ENCODE assay signal across 18 cellular contexts in the genomic region with DNA sequence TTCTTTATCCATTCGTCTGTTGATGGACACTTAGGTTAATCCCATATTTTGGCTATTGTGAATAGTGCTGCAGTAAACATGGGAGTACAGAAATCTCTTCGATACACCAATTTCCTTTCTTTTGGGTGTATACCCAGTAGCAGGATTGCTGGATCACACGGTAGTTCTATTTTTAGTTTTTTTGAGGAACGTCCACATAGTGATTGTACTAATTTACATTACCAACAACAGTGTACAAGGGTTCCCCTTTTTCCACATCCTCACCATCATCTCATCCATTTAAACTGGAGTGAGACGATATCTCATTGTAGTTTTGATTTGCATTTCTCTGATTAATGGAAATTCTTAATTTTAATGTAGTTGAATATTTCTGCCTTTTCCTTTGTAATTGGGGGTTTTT. TPM values are rescaled to one million over a fixed set of nuclear protein-coding genes. Genes with fewer than 3 reads are reported as not detected.
DNase-seq lines count a peak whose midpoint lies in the region; ATAC-seq and TF ChIP-seq lines count a peak whose summit lies in the region.
"Had no signal": no experiment of that assay in that cellular context is flagged by ENCODE, and none has a peak within 500 bp of the region (broad histone marks: within the 10 kb centered on the region; RNA-seq: fewer than 3 reads in every experiment).

No MANE protein-coding gene starts in this region.

- no peak overlapping the region for H2AFZ ChIP-seq in mammary epithelial cell (ENCODE audit: low read depth, low read length)

- H3K79me2 ChIP-seq in mammary epithelial cell (ENCODE audit: insufficient read depth, low read length): peaks cover 31% of the 10 kb centered on the region

- intact Hi-C loops in MCF 10A (cut with micrococcal nuclease): no loop called here
- intact Hi-C loops in mammary epithelial cell (cut with micrococcal nuclease): no loop called here
- intact Hi-C loops in upper lobe of right lung (cut with DNase I): no loop called here
- intact Hi-C loops in prostate gland (cut with DNase I): no loop called here

- H3K4me2 ChIP-seq in mammary epithelial cell (ENCODE audit: insufficient read depth, low read depth, low read length): no peak overlapping the region

- peaks cover 5% of the 10 kb centered on the region for H3K4me1 Mint-ChIP-seq in MCF 10A (ENCODE audit: insufficient read depth, unreplicated experiment)
- peaks cover 9% of the 10 kb centered on the region for H3K4me1 Mint-ChIP-seq in T-helper 17 cell
- peaks cover 11% of the 10 kb centered on the region for H3K4me1 Mint-ChIP-seq in memory B cell
- H3K4me1 Mint-ChIP-seq in activated CD4-positive, alpha-beta memory T cell treated with anti-CD3 and anti-CD28 coated beads, Interleukin-2, amount 10 ng/mL, durations not matched to agents 7 days and 5 days: peaks cover 1% of the 10 kb centered on the region

- H3K36me3 Mint-ChIP-seq in MCF 10A (ENCODE audit: insufficient read depth, unreplicated experiment) (peaks cover 40% of the 10 kb centered on the region), T-helper 17 cell (ENCODE audit: low read depth) (peaks cover 2% of the 10 kb centered on the region), memory B cell (peaks cover 13% of the 10 kb centered on the region)
- H3K36me3 Mint-ChIP-seq in activated CD4-positive, alpha-beta memory T cell treated with anti-CD3 and anti-CD28 coated beads, Interleukin-2, amount 10 ng/mL, durations not matched to agents 7 days and 5 days (ENCODE audit: low read depth): peaks cover 15% of the 10 kb centered on the region

- TF ChIP-seq POLR2A in prostate gland (IDR thresholded peaks at IDR 0.05): no peak

- CTCF ChIA-PET in MCF 10A (lab: Yijun Ruan, JAX): interaction anchor here (0.6 kb wide), 1 partner anchor 9 kb away, joined by 3 read pairs; no protein-coding TSS in a partner anchor
- CTCF ChIA-PET in mammary epithelial cell (lab: Charles Lee; ENCODE audit: low non-redundant PET): no interaction called here
- CTCF ChIA-PET in activated CD4-positive, alpha-beta memory T cell treated with anti-CD3 and anti-CD28 coated beads, Interleukin-2, amount 10 ng/mL, durations not matched to agents 7 days and 5 days (lab: Charles Lee): no interaction called here

- TF ChIP-seq CTCF in MCF 10A (IDR thresholded peaks at IDR 0.05; ENCODE audit: unreplicated experiment) (no peak), mammary epithelial cell (conservative IDR thresholded peaks at IDR 0.05 in 1 of 2, IDR thresholded peaks at IDR 0.05 in 1 of 2; ENCODE audit: extremely low read depth in 1 of 2, insufficient read depth in 1 of 2, low read depth in 1 of 2, low read length in 2 of 2) (no peak), upper lobe of right lung (IDR thresholded peaks at IDR 0.05) (no peak), prostate gland (IDR thresholded peaks at IDR 0.05) (no peak)

- H3K4me1 ChIP-seq in mammary epithelial cell (ENCODE audit: insufficient read depth, low read length) (no peaks in the 10 kb centered on the region), upper lobe of right lung (peaks cover 4% of the 10 kb centered on the region), prostate gland (replicated peaks) (no peaks in the 10 kb centered on the region)

- peaks cover 6% of the 10 kb centered on the region for H3K36me3 ChIP-seq in mammary epithelial cell (ENCODE audit: insufficient read depth, low read length)
- peaks cover 12% of the 10 kb centered on the region for H3K36me3 ChIP-seq in upper lobe of right lung
- H3K36me3 ChIP-seq in prostate gland: no peaks in the 10 kb centered on the region

- DNase-seq in MCF 10A (ENCODE audit: unreplicated experiment): no peak
- no peak for DNase-seq in mammary epithelial cell
- no peak for DNase-seq in T-helper 17 cell
- no peak for DNase-seq in memory B cell (ENCODE audit: low spot score in 2 of 2)
- DNase-seq in upper lobe of right lung: no peak
- DNase-seq in activated CD4-positive, alpha-beta memory T cell treated with anti-CD3 and anti-CD28 coated beads, Interleukin-2, amount 10 ng/mL, durations not matched to agents 7 days and 5 days: no peak
- no peak for DNase-seq in prostate gland (ENCODE audit: low spot score)
- DNase-seq: ACHN; CD4-positive, alpha-beta memory T cell; DMS79; GOT3 had no signal

- H3K27me3 Mint-ChIP-seq in MCF 10A (ENCODE audit: insufficient read depth, unreplicated experiment): no peaks in the 10 kb centered on the region
- no peaks in the 10 kb centered on the region for H3K27me3 Mint-ChIP-seq in T-helper 17 cell
- H3K27me3 Mint-ChIP-seq in memory B cell: no peaks in the 10 kb centered on the region
- H3K27me3 Mint-ChIP-seq in activated CD4-positive, alpha-beta memory T cell treated with anti-CD3 and anti-CD28 coated beads, Interleukin-2, amount 10 ng/mL, durations not matched to agents 7 days and 5 days: no peaks in the 10 kb centered on the region
- H3K27me3 Mint-ChIP-seq: CD4-positive, alpha-beta memory T cell had no signal

- H3K9me3 ChIP-seq in mammary epithelial cell (replicated peaks; ENCODE audit: insufficient read depth, low read length) (no peaks in the 10 kb centered on the region), T-helper 17 cell (ENCODE audit: control insufficient read depth, low read length, poor library complexity, severe bottlenecking) (no peaks in the 10 kb centered on the region), upper lobe of right lung (no peaks in the 10 kb centered on the region), prostate gland (no peaks in the 10 kb centered on the region)
- H3K9me3 ChIP-seq: HAP-1 had no signal

- no peak overlapping the region for H3K9ac ChIP-seq in mammary epithelial cell (ENCODE audit: insufficient read depth, low read length)
- H3K9ac ChIP-seq: BLaER1 treated with 17β-estradiol and CSF1 and Interleukin-3, amounts not matched to agents 10 nM and 100 nM had no signal

- ATAC-seq in T-helper 17 cell: no peak
- no peak for ATAC-seq in memory B cell (ENCODE audit: low read depth)
- ATAC-seq in upper lobe of right lung: peak; percentile 67
- no peak for ATAC-seq in HG03439 (IDR thresholded peaks at IDR 0.05; ENCODE audit: unreplicated experiment)
- ATAC-seq: GM12878, K562 had no signal

- H3K9me3 Mint-ChIP-seq in MCF 10A (ENCODE audit: unreplicated experiment) (no peaks in the 10 kb centered on the region), memory B cell (no peaks in the 10 kb centered on the region)
- no peaks in the 10 kb centered on the region for H3K9me3 Mint-ChIP-seq in activated CD4-positive, alpha-beta memory T cell treated with anti-CD3 and anti-CD28 coated beads, Interleukin-2, amount 10 ng/mL, durations not matched to agents 7 days and 5 days
- H3K9me3 Mint-ChIP-seq: CD4-positive, alpha-beta memory T cell had no signal

- H3K4me3 ChIP-seq in mammary epithelial cell (replicated peaks in 1 of 3; ENCODE audit: insufficient read depth in 1 of 3, low read depth in 2 of 3, low read length in 3 of 3) (no peak overlapping the region), upper lobe of right lung (no peak overlapping the region), prostate gland (no peak overlapping the region)
- H3K4me3 ChIP-seq: BLaER1 treated with 17β-estradiol and CSF1 and Interleukin-3, amounts not matched to agents 10 nM and 100 nM; GM12878; HAP-1; K562 had no signal

- POLR2A ChIA-PET in MCF 10A (lab: Yijun Ruan, JAX): no interaction called here
- POLR2A ChIA-PET in activated CD4-positive, alpha-beta memory T cell treated with anti-CD3 and anti-CD28 coated beads, Interleukin-2, amount 10 ng/mL, durations not matched to agents 7 days and 5 days (lab: Charles Lee): no interaction called here

- no peak overlapping the region for H3K4me3 Mint-ChIP-seq in MCF 10A (ENCODE audit: unreplicated experiment)
- no peak overlapping the region for H3K4me3 Mint-ChIP-seq in T-helper 17 cell
- H3K4me3 Mint-ChIP-seq in memory B cell: no peak overlapping the region
- no peak overlapping the region for H3K4me3 Mint-ChIP-seq in activated CD4-positive, alpha-beta memory T cell treated with anti-CD3 and anti-CD28 coated beads, Interleukin-2, amount 10 ng/mL, durations not matched to agents 7 days and 5 days
- H3K4me3 Mint-ChIP-seq: CD4-positive, alpha-beta memory T cell had no signal

- WGBS in mammary epithelial cell (ENCODE audit: low coverage, missing lambda C conversion rate): 98% methylated on average over 5 of the region's 5 CpGs
- 86% methylated on average over 5 of the region's 5 CpGs for WGBS in prostate gland

- H4K20me1 ChIP-seq in mammary epithelial cell (ENCODE audit: insufficient read depth, low read length): no peaks in the 10 kb centered on the region

- dilution Hi-C loops in mammary epithelial cell (cut with HindIII; ENCODE audit: low sequenced_read_pairs): no loop called here

- BruUV-seq in MCF 10A (replicated peaks; lab: Mats Ljungman, UMichigan): no TSS peak
- BruUV-seq in mammary epithelial cell (replicated peaks; lab: Mats Ljungman, UMichigan): no TSS peak

- in situ Hi-C loops in mammary epithelial cell (cut with MboI; ENCODE audit: low sequenced_read_pairs in 2 of 2): no loop called here

- peak overlapping the region; percentile 28 for H3K27ac Mint-ChIP-seq in MCF 10A (ENCODE audit: low read depth, unreplicated experiment)
- H3K27ac Mint-ChIP-seq in T-helper 17 cell: peak overlapping the region; percentile 41
- H3K27ac Mint-ChIP-seq in memory B cell: peak overlapping the region; percentile 63
- H3K27ac Mint-ChIP-seq in activated CD4-positive, alpha-beta memory T cell treated with anti-CD3 and anti-CD28 coated beads, Interleukin-2, amount 10 ng/mL, durations not matched to agents 7 days and 5 days: no peak overlapping the region
- H3K27ac Mint-ChIP-seq: CD4-positive, alpha-beta memory T cell had no signal

- H3K27ac ChIP-seq in mammary epithelial cell (ENCODE audit: insufficient read depth, low read depth, low read length): no peak overlapping the region
- no peak overlapping the region for H3K27ac ChIP-seq in upper lobe of right lung
- H3K27ac ChIP-seq in prostate gland: no peak overlapping the region
- H3K27ac ChIP-seq: 22Rv1, HL-60 had no signal

- no peaks in the 10 kb centered on the region for H3K27me3 ChIP-seq in mammary epithelial cell (ENCODE audit: insufficient read depth, low read length)
- no peaks in the 10 kb centered on the region for H3K27me3 ChIP-seq in upper lobe of right lung
- no peaks in the 10 kb centered on the region for H3K27me3 ChIP-seq in prostate gland (replicated peaks; ENCODE audit: insufficient read depth)
- H3K27me3 ChIP-seq: BLaER1 treated with 17β-estradiol and CSF1 and Interleukin-3, amounts not matched to agents 10 nM and 100 nM had no signal

RNA-seq across cellular contexts. Expression of a gene that starts 19.3 kb away (rescaled TPM):
- 28.7 and 32.1 TPM in 2 replicates for total RNA-seq in MCF 10A (2022)
- total RNA-seq in mammary epithelial cell: 10 to 100 TPM; 15.3 to 22.1 TPM
- 10.2 TPM for polyA plus RNA-seq in mammary epithelial cell
- polyA minus RNA-seq in mammary epithelial cell: 15.4 TPM
- 1 to 10 TPM; 5.5 to 7.1 TPM for total RNA-seq in T-helper 17 cell
- 45.2 TPM for total RNA-seq in upper lobe of right lung
- 10 to 100 TPM; 13.1 to 14.1 TPM for total RNA-seq in activated CD4-positive, alpha-beta memory T cell treated with anti-CD3 and anti-CD28 coated beads, Interleukin-2, amount 10 ng/mL, durations not matched to agents 7 days and 5 days
- total RNA-seq in prostate gland: 10 to 100 TPM; 10.7 to 17.3 TPM
